ENCODE assay signal across 16 cellular contexts in genomic region chr5:52177193-52177592, GRCh38.
DNase-seq lines count a peak whose midpoint lies in the region; ATAC-seq and TF ChIP-seq lines count a peak whose summit lies in the region.
"Had no signal": no experiment of that assay in that cellular context is flagged by ENCODE, and none has a peak within 500 bp of the region (broad histone marks: within the 10 kb centered on the region; RNA-seq: fewer than 3 reads in every experiment).

No MANE protein-coding gene starts in this region.

- H3K4me3 ChIP-seq in LNCaP clone FGC (ENCODE audit: low read depth, low read length) (no peak overlapping the region), retinal pigment epithelial cell (ENCODE audit: low read length) (no peak overlapping the region), lower leg skin (ENCODE audit: low read depth, poor library complexity, severe bottlenecking) (no peak overlapping the region)
- H3K4me3 ChIP-seq: GM12878, K562 had no signal

- ATAC-seq in HG02973 (IDR thresholded peaks at IDR 0.05; ENCODE audit: unreplicated experiment), result no peak
- ATAC-seq in HG02678 (IDR thresholded peaks at IDR 0.05; ENCODE audit: unreplicated experiment), result no peak
- ATAC-seq: GM12878, K562 had no signal

- TF ChIP-seq POLR2A in lower leg skin (IDR thresholded peaks at IDR 0.05), result no peak

- intact Hi-C loops in lower leg skin (cut with DNase I; ENCODE audit: low total_unique reads), result no loop called here

- 7 to 25% methylated on average over 1 of the region's 1 CpG for WGBS in lower leg skin, 2 donors

- TF ChIP-seq CTCF in LNCaP clone FGC (IDR thresholded peaks at IDR 0.05; ENCODE audit: control insufficient read depth, extremely low read depth, insufficient read depth) (no peak), retinal pigment epithelial cell (conservative IDR thresholded peaks at IDR 0.05; ENCODE audit: low read depth, low read length) (no peak), lower leg skin (IDR thresholded peaks at IDR 0.05) (no peak)

- DNase-seq in LNCaP clone FGC (ENCODE audit: low read depth), result peak; percentile 1
- DNase-seq in NCI-H446 (lab: John Stamatoyannopoulos, UW), result peak; percentile 15 to 25
- peak; percentile 54 for DNase-seq in SK-N-DZ (ENCODE audit: low spot score)
- peak; percentile 5 for DNase-seq in retinal pigment epithelial cell (ENCODE audit: low read depth)
- DNase-seq in lower leg skin (ENCODE audit: low spot score in 2 of 2), result no peak
- DNase-seq: AML-193; Calu3; CD4-positive, alpha-beta T cell; DND-41; EL; H9; IMR-90 had no signal

Comparison
In these comparisons a context has a peak if more than half of its experiments do, and no peak if none do; other contexts are left out.
1. DNase-seq: peak in LNCaP clone FGC (single experiment), NCI-H446 (2 of 2), SK-N-DZ (single experiment) and retinal pigment epithelial cell (single experiment); none in lower leg skin (0 of 2).